Comparison of ENCODE assay signal across 25 cellular contexts in the genomic region with DNA sequence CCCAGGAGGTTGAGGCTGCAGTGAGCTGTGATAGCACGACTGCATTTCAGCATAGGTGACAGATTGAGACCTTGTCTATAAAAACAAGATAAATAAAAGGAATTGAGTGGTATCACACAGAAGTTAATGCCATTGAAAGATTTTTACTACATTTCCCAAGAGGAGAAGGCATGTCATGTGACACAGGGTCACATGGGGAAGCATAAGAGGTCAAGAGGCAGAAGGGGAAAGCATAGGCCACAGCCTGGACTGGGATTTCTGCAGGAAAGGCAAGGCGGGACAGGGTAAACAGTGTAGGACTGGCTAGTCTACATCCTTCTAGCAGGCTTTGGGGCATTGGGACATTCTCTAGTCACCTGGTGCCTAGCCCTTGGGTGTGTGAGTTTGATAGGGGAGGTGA.
DNase-seq lines count a peak whose midpoint lies in the region; ATAC-seq, FAIRE-seq and TF ChIP-seq lines count a peak whose summit lies in the region.
"Had no signal": no experiment of that assay in that cellular context is flagged by ENCODE, and none has a peak within 500 bp of the region (broad histone marks: within the 10 kb centered on the region; RNA-seq: fewer than 3 reads in every experiment).

No MANE protein-coding gene starts in this region.

- no peaks in the 10 kb centered on the region for H3K79me1 ChIP-seq in H1 (ENCODE audit: low read depth, low read length)

- no peak overlapping the region for H3K4ac ChIP-seq in H1 (replicated peaks; ENCODE audit: insufficient read length, low read depth, low read length)

- TF ChIP-seq CTCF in A549 (IDR thresholded peaks at IDR 0.05) (no peak), WTC11 (IDR thresholded peaks at IDR 0.05) (no peak), H1 (IDR thresholded peaks at IDR 0.05; ENCODE audit: control extremely low read depth in 1 of 3, insufficient read depth in 1 of 3, low read depth in 1 of 3, low read length in 3 of 3) (no peak)

- TF ChIP-seq POLR2A in A549 (IDR thresholded peaks at IDR 0.05; ENCODE audit: low read length), result no peak
- TF ChIP-seq POLR2A in H1 (IDR thresholded peaks at IDR 0.05; ENCODE audit: control extremely low read depth in 1 of 2, low read depth in 2 of 2, low read length in 2 of 2), result no peak

- TF ChIP-seq RAD21 in A549 (conservative IDR thresholded peaks at IDR 0.05 in 1 of 2, IDR thresholded peaks at IDR 0.05 in 1 of 2) (no peak), H1 (IDR thresholded peaks at IDR 0.05 in 1 of 2, conservative IDR thresholded peaks at IDR 0.05 in 1 of 2; ENCODE audit: low read depth in 2 of 2, low read length in 2 of 2) (no peak)

- no peak overlapping the region for H3K18ac ChIP-seq in H1 (ENCODE audit: extremely low read depth, low read length)

- no peak overlapping the region for H3K14ac ChIP-seq in H1 (ENCODE audit: insufficient read length)

- no peak overlapping the region for H2BK5ac ChIP-seq in H1 (ENCODE audit: low read depth, low read length)

- H2BK120ac ChIP-seq in H1 (replicated peaks; ENCODE audit: low read depth, low read length), result no peak overlapping the region

- no peak overlapping the region for H2BK20ac ChIP-seq in H1 (ENCODE audit: low read length)

- no peak overlapping the region for H2BK15ac ChIP-seq in H1 (ENCODE audit: low read length)

- FAIRE-seq in A549 (lab: Jason Lieb, UNC) (no peak), H1 (lab: Jason Lieb, UNC) (no peak), small intestine (lab: Jason Lieb, UNC) (no peak)
- FAIRE-seq: A204.1, D721Med, GM12878, GM19239 had no signal

- H3K27me3 ChIP-seq in H1 (replicated peaks in 1 of 4; ENCODE audit: control insufficient read depth in 3 of 4, extremely low read depth in 1 of 4, insufficient read depth in 3 of 4, low read length in 3 of 4) (no peaks in the 10 kb centered on the region), small intestine (ENCODE audit: control insufficient read depth in 2 of 2, insufficient read depth in 2 of 2, low read length in 2 of 2) (no peaks in the 10 kb centered on the region)
- H3K27me3 ChIP-seq: BLaER1 treated with 17β-estradiol and CSF1 and Interleukin-3, amounts not matched to agents 10 nM and 100 nM had no signal

- H4K91ac ChIP-seq in H1 (replicated peaks; ENCODE audit: insufficient read length, low read length), result no peak overlapping the region

- H3K27ac Mint-ChIP-seq in WTC11, result no peak overlapping the region
- H3K27ac Mint-ChIP-seq: CD4-positive, alpha-beta T cell; H9 had no signal

- H3K4me3 Mint-ChIP-seq in WTC11, result no peak overlapping the region
- H3K4me3 Mint-ChIP-seq: CD14-positive monocyte; CD4-positive, alpha-beta T cell; CD8-positive, alpha-beta memory T cell; H9 had no signal

- H3K4me3 ChIP-seq in A549, result no peak overlapping the region
- H3K4me3 ChIP-seq in H1 (ENCODE audit: extremely low read depth in 1 of 4, insufficient read depth in 2 of 4, low read depth in 3 of 4, low read length in 4 of 4), result no peak overlapping the region
- no peak overlapping the region for H3K4me3 ChIP-seq in small intestine (ENCODE audit: low read depth in 1 of 2, low read length in 2 of 2)
- H3K4me3 ChIP-seq: BLaER1 treated with 17β-estradiol and CSF1 and Interleukin-3, amounts not matched to agents 10 nM and 100 nM; GM12878; GM23248 had no signal

- H2AFZ ChIP-seq in H1 (ENCODE audit: low read length), result 0 out of 2 replicates have a peak overlapping the region, but pooled peaks have one; percentile 18
- H2AFZ ChIP-seq: GM23248 had no signal

- no peaks in the 10 kb centered on the region for H3K27me3 Mint-ChIP-seq in WTC11 (ENCODE audit: low read depth)
- H3K27me3 Mint-ChIP-seq: CD8-positive, alpha-beta memory T cell had no signal

- TF ChIP-seq EP300 in A549 (IDR thresholded peaks at IDR 0.05) (no peak), H1 (IDR thresholded peaks at IDR 0.05; ENCODE audit: borderline replicate concordance in 1 of 2, low read depth in 2 of 2, low read length in 2 of 2) (no peak)

- no peaks in the 10 kb centered on the region for H4K20me1 ChIP-seq in H1 (replicated peaks in 1 of 2; ENCODE audit: control insufficient read depth in 1 of 2, insufficient read depth in 2 of 2, low read length in 2 of 2)
- H4K20me1 ChIP-seq: BLaER1 treated with 17β-estradiol and CSF1 and Interleukin-3, amounts not matched to agents 10 nM and 100 nM had no signal

- no peaks in the 10 kb centered on the region for H3K4me1 ChIP-seq in A549
- peaks cover 0 to 4% (median 0%) of the 10 kb centered on the region in 4 experiments; a peak in 3 of 7 replicates for H3K4me1 ChIP-seq in H1 (replicated peaks in 1 of 4; ENCODE audit: control insufficient read depth in 3 of 4, insufficient read depth in 4 of 4, low read length in 3 of 4)
- H3K4me1 ChIP-seq in small intestine (ENCODE audit: control insufficient read depth in 2 of 2, insufficient read depth in 1 of 2, low read depth in 1 of 2, low read length in 1 of 2), result no peaks in the 10 kb centered on the region
- H3K4me1 ChIP-seq: BE2C had no signal

- POLR2A ChIA-PET in A549 (lab: Yijun Ruan, JAX), result no interaction called here
- POLR2A ChIA-PET in WTC11 (lab: Charles Lee), result no interaction called here
- POLR2A ChIA-PET in H1 (lab: Charles Lee; ENCODE audit: partially characterized antibody), result no interaction called here

- no peak overlapping the region for H2AK5ac ChIP-seq in H1 (ENCODE audit: low read depth, low read length)

- H4K5ac ChIP-seq in H1 (ENCODE audit: insufficient read length, low read depth, low read length), result no peak overlapping the region

- H3K4me2 ChIP-seq in A549 (no peak overlapping the region), H1 (ENCODE audit: insufficient read depth in 1 of 2, low read depth in 2 of 2, low read length in 2 of 2) (no peak overlapping the region)
- H3K4me2 ChIP-seq: BLaER1 treated with 17β-estradiol and CSF1 and Interleukin-3, amounts not matched to agents 10 nM and 100 nM had no signal

- H2BK12ac ChIP-seq in H1 (ENCODE audit: low read depth, low read length), result no peak overlapping the region

- ATAC-seq in A549 (no peak), WTC11 (no peak), HG02571 (IDR thresholded peaks at IDR 0.05; ENCODE audit: unreplicated experiment) (no peak)
- ATAC-seq: GM12878, HCT116 had no signal

- H3K9me3 Mint-ChIP-seq in WTC11, result no peaks in the 10 kb centered on the region
- H3K9me3 Mint-ChIP-seq: CD4-positive, alpha-beta T cell; CD8-positive, alpha-beta memory T cell; H9 had no signal

- no peak overlapping the region for H3K56ac ChIP-seq in H1 (replicated peaks; ENCODE audit: insufficient read length, low read depth, low read length)

- H3K9me3 ChIP-seq in A549, result no peaks in the 10 kb centered on the region
- H3K9me3 ChIP-seq in H1 (ENCODE audit: insufficient read depth in 2 of 2, low read depth in 1 of 2, low read length in 1 of 2), result no peaks in the 10 kb centered on the region
- H3K9me3 ChIP-seq in small intestine (ENCODE audit: control insufficient read depth, low read depth), result no peaks in the 10 kb centered on the region
- H3K9me3 ChIP-seq: BE2C; BLaER1 treated with 17β-estradiol and CSF1 and Interleukin-3, amounts not matched to agents 10 nM and 100 nM had no signal

- peak overlapping the region; percentile 46; the same call in 1 of the 2 replicates for H4K8ac ChIP-seq in H1 (ENCODE audit: extremely low read depth, insufficient read depth, low read length)

- 56% methylated on average over 2 of the region's 2 CpGs for WGBS in A549 (ENCODE audit: missing lambda C conversion rate)
- WGBS in H1 (ENCODE audit: extremely low coverage in 1 of 2, insufficient coverage in 1 of 2, insufficient read length in 1 of 2, insufficient replicate concordance in 2 of 2, low coverage in 1 of 2, low lambda C conversion rate in 2 of 2, missing lambda C conversion rate in 1 of 2), 2 experiments, result 85% methylated on average over 2 of the region's 2 CpGs; no CpG with 5 or more reads in 1 of the 2 experiments
- WGBS in small intestine, 3 donors, result 62 to 92% (median 82%) methylated on average over 2 of the region's 2 CpGs

- H3K79me2 ChIP-seq in H1 (ENCODE audit: control insufficient read depth in 1 of 2, insufficient read depth in 2 of 2, low read length in 2 of 2), result no peaks in the 10 kb centered on the region

- H3K36me3 Mint-ChIP-seq in WTC11, result no peaks in the 10 kb centered on the region
- H3K36me3 Mint-ChIP-seq: CD14-positive monocyte; CD8-positive, alpha-beta memory T cell had no signal

- H3K27ac ChIP-seq in A549 (no peak overlapping the region), H1 (ENCODE audit: low read depth, low read length) (no peak overlapping the region), small intestine (ENCODE audit: low read depth in 1 of 2, low read length in 1 of 2) (no peak overlapping the region)
- H3K27ac ChIP-seq: 22Rv1; BLaER1 treated with 17β-estradiol and CSF1 and Interleukin-3, amounts not matched to agents 10 nM and 100 nM; GM23248 had no signal

- no peak overlapping the region for H3K23ac ChIP-seq in H1 (ENCODE audit: insufficient read length)

- H3K9ac ChIP-seq in H1 (replicated peaks in 1 of 4; ENCODE audit: extremely low read depth in 1 of 4, low read depth in 3 of 4, low read length in 3 of 4), result no peak overlapping the region
- H3K9ac ChIP-seq: BLaER1 treated with 17β-estradiol and CSF1 and Interleukin-3, amounts not matched to agents 10 nM and 100 nM; GM23248 had no signal

- H3K36me3 ChIP-seq in H1 (ENCODE audit: control insufficient read depth in 2 of 4, insufficient read depth in 4 of 4, low read length in 3 of 4), result no peaks in the 10 kb centered on the region
- no peaks in the 10 kb centered on the region for H3K36me3 ChIP-seq in small intestine (ENCODE audit: control insufficient read depth in 2 of 2, insufficient read depth in 2 of 2, low read length in 2 of 2)
- H3K36me3 ChIP-seq: BE2C; BLaER1 treated with 17β-estradiol and CSF1 and Interleukin-3, amounts not matched to agents 10 nM and 100 nM had no signal

- peaks cover 4% of the 10 kb centered on the region; the same call in 1 of the 2 replicates for H3K4me1 Mint-ChIP-seq in WTC11
- H3K4me1 Mint-ChIP-seq: CD8-positive, alpha-beta memory T cell had no signal

- H3K23me2 ChIP-seq in H1 (ENCODE audit: low read depth, low read length), result no peaks in the 10 kb centered on the region

- CTCF ChIA-PET in A549 (lab: Yijun Ruan, JAX), result interaction anchor here (1.1 to 2.1 kb wide), 5 partner anchors 10 to 654 kb away, joined by 3 to 11 read pairs (median 5); no protein-coding TSS in a partner anchor
- CTCF ChIA-PET in WTC11 (lab: Charles Lee), result interaction anchor here (0.6 to 2.4 kb wide), 9 partner anchors 9 to 128 kb away, joined by 3 to 19 read pairs (median 7); no protein-coding TSS in a partner anchor
- CTCF ChIA-PET in H1 (lab: Charles Lee; ENCODE audit: partially characterized antibody), result interaction anchor here (1.0 to 4.7 kb wide), 20 partner anchors 9 to 654 kb away, joined by 3 to 32 read pairs (median 4); no protein-coding TSS in a partner anchor

- DNase-seq in A549 (ENCODE audit: low read depth in 1 of 2, low spot score in 1 of 2) (no peak), WTC11 (ENCODE audit: low spot score) (no peak), H1 (ENCODE audit: low read depth in 1 of 2, low spot score in 2 of 2) (no peak), small intestine (no peak), superior temporal gyrus (ENCODE audit: extremely low spot score) (no peak)
- DNase-seq: ACHN; AML-193; BE2C; CD4-positive, alpha-beta T cell; CD8-positive, alpha-beta memory T cell; DMS 273 treated with DMSO at 0.1 percent for 48 hours; DMS79; EL; GDM1; GM23248; H9 had no signal

TF ChIP-seq in H1, 55 proteins besides CTCF, POLR2A, EP300 and RAD21 (continues in another document):
- no peak for TF ChIP-seq SIRT6 (IDR thresholded peaks at IDR 0.05; ENCODE audit: low read length)
